Comparison of ENCODE assay signal across 22 cellular contexts in genomic region chr20:23874747-23875146, GRCh38. TPM values are rescaled to one million over a fixed set of nuclear protein-coding genes. Genes with fewer than 3 reads are reported as not detected.
DNase-seq lines count a peak whose midpoint lies in the region; ATAC-seq and TF ChIP-seq lines count a peak whose summit lies in the region.
"Had no signal": no experiment of that assay in that cellular context is flagged by ENCODE, and none has a peak within 500 bp of the region (broad histone marks: within the 10 kb centered on the region; RNA-seq: fewer than 3 reads in every experiment).

No MANE protein-coding gene starts in this region.

- H3K4me1 Mint-ChIP-seq in activated CD4-positive, alpha-beta T cell treated with anti-CD3 and anti-CD28 coated beads, Interleukin-2, amount 10 ng/mL, durations not matched to agents 7 days and 5 days: peaks cover 34% of the 10 kb centered on the region
- peaks cover 48% of the 10 kb centered on the region for H3K4me1 Mint-ChIP-seq in stimulated activated naive CD8-positive, alpha-beta T cell treated with anti-CD3 and anti-CD28 coated beads, Interleukin-15, amount 100 ng/mL, for 72 hours
- H3K4me1 Mint-ChIP-seq in T-cell: peaks cover 3 to 43% (median 3%) of the 10 kb centered on the region in 3 donors

- TF ChIP-seq CTCF in esophagus squamous epithelium (IDR thresholded peaks at IDR 0.05): no peak

- H3K27ac ChIP-seq in esophagus squamous epithelium: peak overlapping the region in 3 of 4 donors; percentile 60 to 67 (median 66)
- H3K27ac ChIP-seq: A549, ascending aorta, prostate gland had no signal

- no peaks in the 10 kb centered on the region for H3K27me3 Mint-ChIP-seq in activated CD4-positive, alpha-beta T cell treated with anti-CD3 and anti-CD28 coated beads, Interleukin-2, amount 10 ng/mL, durations not matched to agents 7 days and 5 days
- H3K27me3 Mint-ChIP-seq in stimulated activated naive CD8-positive, alpha-beta T cell treated with anti-CD3 and anti-CD28 coated beads, Interleukin-15, amount 100 ng/mL, for 72 hours: peaks cover 19% of the 10 kb centered on the region
- H3K27me3 Mint-ChIP-seq in T-cell: peaks cover 0 to 21% of the 10 kb centered on the region in 2 donors

- no peaks in the 10 kb centered on the region for H3K9me3 ChIP-seq in esophagus squamous epithelium
- H3K9me3 ChIP-seq: A549, ascending aorta, prostate gland had no signal

- H3K4me3 Mint-ChIP-seq in activated CD4-positive, alpha-beta T cell treated with anti-CD3 and anti-CD28 coated beads, Interleukin-2, amount 10 ng/mL, durations not matched to agents 7 days and 5 days: no peak overlapping the region
- H3K4me3 Mint-ChIP-seq in stimulated activated naive CD8-positive, alpha-beta T cell treated with anti-CD3 and anti-CD28 coated beads, Interleukin-15, amount 100 ng/mL, for 72 hours: peak overlapping the region; percentile 9 to 46
- peak overlapping the region in 1 of 3 donors; percentile 62 for H3K4me3 Mint-ChIP-seq in T-cell
- H3K4me3 Mint-ChIP-seq: GM23338 had no signal

- DNase-seq in activated CD4-positive, alpha-beta T cell treated with anti-CD3 and anti-CD28 coated beads, Interleukin-2, amount 10 ng/mL, durations not matched to agents 7 days and 5 days: no peak
- no peak for DNase-seq in activated CD4-positive, alpha-beta T cell treated with anti-CD3 and anti-CD28 coated beads for 1 hour
- DNase-seq in NCI-H2171 (lab: John Stamatoyannopoulos, UW) (peak; percentile 88), esophagus squamous epithelium (lab: John Stamatoyannopoulos, UW) (no peak), NCI-H1694 treated with DMSO at 0.1 percent for 48 hours (lab: John Stamatoyannopoulos, UW) (no peak), T-cell (no peak)
- DNase-seq in stimulated activated naive CD8-positive, alpha-beta T cell treated with anti-CD3 and anti-CD28 coated beads, Interleukin-15, amount 100 ng/mL, for 72 hours: no peak
- DNase-seq in activated CD4-positive, CD25-positive, alpha-beta regulatory T cell treated with anti-CD3 and anti-CD28 coated beads, Interleukin-2, amount 50 U/mL, for 72 hours: no peak
- DNase-seq: activated effector memory CD4-positive, alpha-beta T cell treated with Interleukin-2 at 50 U/mL for 16 hours; CD4-positive, alpha-beta memory T cell; foreskin melanocyte; NCI-H510A treated with DMSO at 0.1 percent for 48 hours; stimulated activated naive CD4-positive, alpha-beta T cell treated with Interleukin-2 at 50 U/mL for 16 hours had no signal

- no peak overlapping the region for H3K4me3 ChIP-seq in esophagus squamous epithelium
- H3K4me3 ChIP-seq: A549, ascending aorta, GM23338, prostate gland had no signal

- H3K36me3 Mint-ChIP-seq in activated CD4-positive, alpha-beta T cell treated with anti-CD3 and anti-CD28 coated beads, Interleukin-2, amount 10 ng/mL, durations not matched to agents 7 days and 5 days (ENCODE audit: low read depth): no peaks in the 10 kb centered on the region
- H3K36me3 Mint-ChIP-seq in T-cell: no peaks in the 10 kb centered on the region
- H3K36me3 Mint-ChIP-seq: CD4-positive, alpha-beta memory T cell had no signal

- no peak for ATAC-seq in stimulated activated naive CD8-positive, alpha-beta T cell treated with anti-CD3 and anti-CD28 coated beads, Interleukin-15, amount 100 ng/mL, for 72 hours
- no peak for ATAC-seq in T-cell (replicated peaks in 1 of 4)
- ATAC-seq: A549, GM23338, SK-N-SH treated with all-trans-retinoic acid at 6 μM for 48 hours had no signal

- 60 to 68% methylated on average over 2 to 5 of the region's 5 CpGs for WGBS in esophagus squamous epithelium, 2 donors

- no peak for TF ChIP-seq POLR2A in esophagus squamous epithelium (IDR thresholded peaks at IDR 0.05)

- peaks cover 0 to 21% (median 0%) of the 10 kb centered on the region in 4 donors for H3K27me3 ChIP-seq in esophagus squamous epithelium
- H3K27me3 ChIP-seq: ascending aorta had no signal

- peak overlapping the region; percentile 65 for H3K27ac Mint-ChIP-seq in activated CD4-positive, alpha-beta T cell treated with anti-CD3 and anti-CD28 coated beads, Interleukin-2, amount 10 ng/mL, durations not matched to agents 7 days and 5 days
- peak overlapping the region; percentile 29 to 72 for H3K27ac Mint-ChIP-seq in stimulated activated naive CD8-positive, alpha-beta T cell treated with anti-CD3 and anti-CD28 coated beads, Interleukin-15, amount 100 ng/mL, for 72 hours
- H3K27ac Mint-ChIP-seq in T-cell: no peak overlapping the region
- H3K27ac Mint-ChIP-seq: GM23338 had no signal

- peaks cover 0 to 13% (median 0%) of the 10 kb centered on the region in 3 donors for H3K4me1 ChIP-seq in esophagus squamous epithelium
- H3K4me1 ChIP-seq: A549, ascending aorta, prostate gland had no signal

- POLR2A ChIA-PET in activated CD4-positive, alpha-beta T cell treated with anti-CD3 and anti-CD28 coated beads, Interleukin-2, amount 10 ng/mL, durations not matched to agents 7 days and 5 days (lab: Charles Lee): no interaction called here
- POLR2A ChIA-PET in T-cell (lab: Charles Lee): no interaction called here

- no peaks in the 10 kb centered on the region for H3K9me3 Mint-ChIP-seq in activated CD4-positive, alpha-beta T cell treated with anti-CD3 and anti-CD28 coated beads, Interleukin-2, amount 10 ng/mL, durations not matched to agents 7 days and 5 days
- H3K9me3 Mint-ChIP-seq in stimulated activated naive CD8-positive, alpha-beta T cell treated with anti-CD3 and anti-CD28 coated beads, Interleukin-15, amount 100 ng/mL, for 72 hours: no peaks in the 10 kb centered on the region
- no peaks in the 10 kb centered on the region for H3K9me3 Mint-ChIP-seq in T-cell
- H3K9me3 Mint-ChIP-seq: GM23338 had no signal

- CTCF ChIA-PET in activated CD4-positive, alpha-beta T cell treated with anti-CD3 and anti-CD28 coated beads, Interleukin-2, amount 10 ng/mL, durations not matched to agents 7 days and 5 days (lab: Charles Lee): no interaction called here
- CTCF ChIA-PET in T-cell (lab: Charles Lee): no interaction called here

- no peaks in the 10 kb centered on the region for H3K36me3 ChIP-seq in esophagus squamous epithelium
- H3K36me3 ChIP-seq: ascending aorta, prostate gland had no signal

- intact Hi-C loops in esophagus squamous epithelium (cut with DNase I): no loop called here

RNA-seq across cellular contexts. Expression of gene CST5, which starts 4.8 kb away (rescaled TPM):
- not detected for total RNA-seq in activated CD4-positive, alpha-beta T cell treated with anti-CD3 and anti-CD28 coated beads, Interleukin-2, amount 10 ng/mL, durations not matched to agents 7 days and 5 days
- total RNA-seq in esophagus squamous epithelium (not detected), T-cell (not detected)
- total RNA-seq: ascending aorta; CD4-positive, alpha-beta memory T cell; GM23338; HT-29; liver; myocyte; prostate gland; ureter had no signal

RNA-seq across cellular contexts. Expression of gene CST2, which starts 48.2 kb away (rescaled TPM):
- total RNA-seq in activated CD4-positive, alpha-beta T cell treated with anti-CD3 and anti-CD28 coated beads, Interleukin-2, amount 10 ng/mL, durations not matched to agents 7 days and 5 days: not detected
- not detected for total RNA-seq in esophagus squamous epithelium
- total RNA-seq in T-cell: not detected
- total RNA-seq: ascending aorta; CD4-positive, alpha-beta memory T cell; GM23338; HT-29; liver; myocyte; prostate gland; ureter had no signal

Comparison
In these comparisons a context has a peak if more than half of its experiments do, and no peak if none do; other contexts are left out.
1. H3K27ac Mint-ChIP-seq: peak in activated CD4-positive, alpha-beta T cell treated with anti-CD3 and anti-CD28 coated beads, Interleukin-2, amount 10 ng/mL, durations not matched to agents 7 days and 5 days (single experiment) and stimulated activated naive CD8-positive, alpha-beta T cell treated with anti-CD3 and anti-CD28 coated beads, Interleukin-15, amount 100 ng/mL, for 72 hours (2 of 2); none in T-cell (0 of 2).